Comparison of ENCODE assay signal across 20 cellular contexts in the genomic region with DNA sequence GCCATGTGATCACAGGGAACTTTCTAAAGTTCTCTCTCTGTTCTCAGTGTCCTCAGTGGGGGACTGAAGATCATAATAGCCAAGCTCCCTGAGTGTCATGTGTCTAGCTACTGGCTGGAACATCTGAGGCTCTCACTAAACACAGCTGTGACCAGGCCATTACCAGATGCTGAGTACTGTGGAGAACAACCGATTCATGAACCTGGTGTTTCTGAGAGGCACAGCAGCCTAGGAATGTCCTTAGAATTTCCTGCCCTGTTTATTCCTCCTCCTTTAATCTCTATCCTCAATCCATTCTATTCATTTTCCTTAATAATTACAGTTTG.
DNase-seq lines count a peak whose midpoint lies in the region; ATAC-seq and TF ChIP-seq lines count a peak whose summit lies in the region.
"Had no signal": no experiment of that assay in that cellular context is flagged by ENCODE, and none has a peak within 500 bp of the region (broad histone marks: within the 10 kb centered on the region; RNA-seq: fewer than 3 reads in every experiment).

No MANE protein-coding gene starts in this region.

- no peak overlapping the region for H2BK5ac ChIP-seq in trophoblast cell (ENCODE audit: low read depth, low read length, poor library complexity)

- no peak overlapping the region for H4K8ac ChIP-seq in trophoblast cell (ENCODE audit: low read depth, low read length)

- H3K4me1 ChIP-seq in HEK293 (ENCODE audit: control insufficient read depth, insufficient read depth, low read length) (peaks cover 13% of the 10 kb centered on the region), RWPE2 (ENCODE audit: insufficient read depth, poor library complexity, severe bottlenecking) (peaks cover 28% of the 10 kb centered on the region), heart right ventricle (peaks cover 8 to 52% (median 30%) of the 10 kb centered on the region in 9 donors), trophoblast cell (ENCODE audit: control insufficient read depth in 1 of 2, insufficient read depth in 2 of 2, low read length in 2 of 2) (peaks cover 0 to 2% of the 10 kb centered on the region in 2 experiments)

- H3K4me3 ChIP-seq in HEK293 (ENCODE audit: low read depth, low read length) (no peak overlapping the region), RWPE2 (ENCODE audit: severe bottlenecking) (no peak overlapping the region), heart right ventricle (no peak overlapping the region), trophoblast cell (ENCODE audit: low read depth, low read length) (no peak overlapping the region)
- H3K4me3 ChIP-seq: lung had no signal

- no TSS peak for BruUV-seq in Calu3 (replicated peaks; lab: Mats Ljungman, UMichigan)

- ATAC-seq in RWPE2 (ENCODE audit: low read depth): no peak
- ATAC-seq in heart right ventricle: peak in 6 of 8 donors; percentile 24 to 91 (median 65)
- ATAC-seq in activated CD4-positive, alpha-beta T cell treated with anti-CD3 and anti-CD28 coated beads for 36 hours: no peak
- ATAC-seq in GM21390 (IDR thresholded peaks at IDR 0.05; ENCODE audit: unreplicated experiment): no peak
- ATAC-seq: activated CD8-positive, alpha-beta T cell treated with anti-CD3 and anti-CD28 coated beads for 36 hours had no signal

- CTCF ChIA-PET in HEK293 (lab: Yijun Ruan, JAX): interaction anchor here (1.0 to 4.2 kb wide), 4 partner anchors 9 to 124 kb away, joined by 3 to 24 read pairs (median 4); no protein-coding TSS in a partner anchor
- CTCF ChIA-PET in activated CD4-positive, alpha-beta T cell treated with anti-CD3 and anti-CD28 coated beads for 36 hours (lab: Charles Lee): no interaction called here
- CTCF ChIA-PET in Calu3 (lab: Charles Lee): no interaction called here

- no peak overlapping the region for H3K27ac ChIP-seq in HEK293 (ENCODE audit: extremely low read depth, low read depth, low read length)
- peak overlapping the region; percentile 69 for H3K27ac ChIP-seq in RWPE2 (ENCODE audit: poor library complexity, severe bottlenecking)
- H3K27ac ChIP-seq in heart right ventricle: peak overlapping the region in 3 of 10 donors; percentile 33 to 41 (median 41)
- no peak overlapping the region for H3K27ac ChIP-seq in trophoblast cell (ENCODE audit: low read depth, low read length)

- no peaks in the 10 kb centered on the region for H3K4me1 Mint-ChIP-seq in activated CD4-positive, alpha-beta T cell treated with anti-CD3 and anti-CD28 coated beads for 36 hours
- H3K4me1 Mint-ChIP-seq in Calu3 (ENCODE audit: low read depth, unreplicated experiment): peaks cover 29% of the 10 kb centered on the region
- H3K4me1 Mint-ChIP-seq: CD4-positive, CD25-positive, alpha-beta regulatory T cell had no signal

- TF ChIP-seq CTCF in HEK293 (tag by site-specific recombination; IDR thresholded peaks at IDR 0.05) (no peak), RWPE2 (IDR thresholded peaks at IDR 0.05; ENCODE audit: poor library complexity, severe bottlenecking) (no peak), heart right ventricle (IDR thresholded peaks at IDR 0.05) (no peak), Calu3 (IDR thresholded peaks at IDR 0.05; ENCODE audit: unreplicated experiment) (no peak)

- H3K4me2 ChIP-seq in trophoblast cell (ENCODE audit: low read length): no peak overlapping the region

- no peaks in the 10 kb centered on the region for H3K79me1 ChIP-seq in trophoblast cell (ENCODE audit: low read length)

- no peaks in the 10 kb centered on the region for H3K9me3 ChIP-seq in HEK293 (ENCODE audit: control insufficient read depth, insufficient read depth, low read depth, low read length)
- H3K9me3 ChIP-seq in RWPE2 (ENCODE audit: severe bottlenecking): no peaks in the 10 kb centered on the region
- no peaks in the 10 kb centered on the region for H3K9me3 ChIP-seq in heart right ventricle
- no peaks in the 10 kb centered on the region for H3K9me3 ChIP-seq in trophoblast cell (ENCODE audit: insufficient read depth, low read depth, low read length)

- H3K4me3 Mint-ChIP-seq in activated CD4-positive, alpha-beta T cell treated with anti-CD3 and anti-CD28 coated beads for 36 hours: no peak overlapping the region
- H3K4me3 Mint-ChIP-seq in Calu3 (ENCODE audit: low read depth, unreplicated experiment): no peak overlapping the region
- H3K4me3 Mint-ChIP-seq: activated CD8-positive, alpha-beta T cell treated with anti-CD3 and anti-CD28 coated beads for 36 hours; CD4-positive, CD25-positive, alpha-beta regulatory T cell had no signal

- H3K18ac ChIP-seq in trophoblast cell (ENCODE audit: low read length): no peak overlapping the region

- POLR2A ChIA-PET in HEK293 (lab: Yijun Ruan, JAX): no interaction called here
- POLR2A ChIA-PET in activated CD4-positive, alpha-beta T cell treated with anti-CD3 and anti-CD28 coated beads for 36 hours (lab: Charles Lee): no interaction called here

- no peak overlapping the region for H2BK120ac ChIP-seq in trophoblast cell (ENCODE audit: insufficient read depth, low read length, poor library complexity)

- DNase-seq in RWPE2 (ENCODE audit: low spot score) (no peak), heart right ventricle (no peak), trophoblast cell (no peak), Calu3 (no peak), occipital lobe (lab: John Stamatoyannopoulos, UW) (no peak)
- no peak for DNase-seq in activated CD4-positive, alpha-beta T cell treated with anti-CD3 and anti-CD28 coated beads for 36 hours
- DNase-seq: activated CD8-positive, alpha-beta T cell treated with anti-CD3 and anti-CD28 coated beads for 36 hours; activated T-cell treated with anti-CD3 and anti-CD28 coated beads for 4 hours; CD4-positive, CD25-positive, alpha-beta regulatory T cell; HCEC 1CT; islet precursor cell; KG1; NCI-H1694; nucleus accumbens; retina; SHP77 treated with DMSO at 0.1 percent for 48 hours; stimulated activated CD4-positive, alpha-beta T cell treated with anti-CD3 and anti-CD28 coated beads, Interleukin-15, amount 100 ng/mL, for 24 hours had no signal

- H3K27me3 Mint-ChIP-seq in activated CD4-positive, alpha-beta T cell treated with anti-CD3 and anti-CD28 coated beads for 36 hours: no peaks in the 10 kb centered on the region
- no peaks in the 10 kb centered on the region for H3K27me3 Mint-ChIP-seq in Calu3 (ENCODE audit: unreplicated experiment)

- no peak overlapping the region for H3K27ac Mint-ChIP-seq in activated CD4-positive, alpha-beta T cell treated with anti-CD3 and anti-CD28 coated beads for 36 hours
- H3K27ac Mint-ChIP-seq in Calu3 (ENCODE audit: unreplicated experiment): no peak overlapping the region
- H3K27ac Mint-ChIP-seq: activated CD8-positive, alpha-beta T cell treated with anti-CD3 and anti-CD28 coated beads for 36 hours; CD4-positive, CD25-positive, alpha-beta regulatory T cell had no signal

- H3K79me2 ChIP-seq in trophoblast cell (ENCODE audit: control insufficient read depth, insufficient read depth, low read length, poor library complexity): no peaks in the 10 kb centered on the region

- no peak overlapping the region for H4K12ac ChIP-seq in trophoblast cell (ENCODE audit: low read depth, low read length)

- peak overlapping the region; percentile 60 for H2AFZ ChIP-seq in trophoblast cell (ENCODE audit: insufficient read depth, low read length, poor library complexity)

- no peak overlapping the region for H3K4ac ChIP-seq in trophoblast cell (ENCODE audit: low read depth, low read length)

- no peak overlapping the region for H2AK5ac ChIP-seq in trophoblast cell (ENCODE audit: low read length)

- H3K23ac ChIP-seq in trophoblast cell (ENCODE audit: low read length): no peak overlapping the region

- no peaks in the 10 kb centered on the region for H3K27me3 ChIP-seq in RWPE2 (ENCODE audit: insufficient read depth, poor library complexity, severe bottlenecking)
- H3K27me3 ChIP-seq in heart right ventricle: no peaks in the 10 kb centered on the region
- H3K27me3 ChIP-seq in trophoblast cell (ENCODE audit: insufficient read depth, low read length): no peaks in the 10 kb centered on the region

- no peaks in the 10 kb centered on the region for H3K36me3 ChIP-seq in HEK293 (ENCODE audit: control insufficient read depth in 2 of 2, insufficient read depth in 1 of 2, low read length in 2 of 2)
- H3K36me3 ChIP-seq in RWPE2 (ENCODE audit: low read depth): no peaks in the 10 kb centered on the region
- H3K36me3 ChIP-seq in heart right ventricle: no peaks in the 10 kb centered on the region
- no peaks in the 10 kb centered on the region for H3K36me3 ChIP-seq in trophoblast cell (ENCODE audit: control insufficient read depth in 1 of 2, insufficient read depth in 2 of 2, low read length in 2 of 2)

- intact Hi-C loops in heart right ventricle (cut with DNase I) (no loop called here), Calu3 (cut with micrococcal nuclease; ENCODE audit: unreplicated experiment) (loop anchor here (2.0 kb wide), 1 partner anchor 13 kb away; no protein-coding TSS in a partner anchor)
- intact Hi-C loops in activated CD4-positive, alpha-beta T cell treated with anti-CD3 and anti-CD28 coated beads for 36 hours (cut with DNase I, micrococcal nuclease): no loop called here

- WGBS in heart right ventricle, 2 donors: 60 to 63% methylated on average over 1 of the region's 1 CpG
- no CpG with 5 or more reads among the region's 1 CpG for WGBS in trophoblast cell (ENCODE audit: extremely low coverage, insufficient coverage, insufficient read length)

- no peak overlapping the region for H4K91ac ChIP-seq in trophoblast cell (ENCODE audit: low read depth, low read length)

- no peaks in the 10 kb centered on the region for H3K36me3 Mint-ChIP-seq in activated CD4-positive, alpha-beta T cell treated with anti-CD3 and anti-CD28 coated beads for 36 hours (ENCODE audit: low read depth)
- no peaks in the 10 kb centered on the region for H3K36me3 Mint-ChIP-seq in Calu3 (ENCODE audit: insufficient read depth, unreplicated experiment)
- H3K36me3 Mint-ChIP-seq: CD4-positive, CD25-positive, alpha-beta regulatory T cell had no signal

- no peaks in the 10 kb centered on the region for H3K9me3 Mint-ChIP-seq in activated CD4-positive, alpha-beta T cell treated with anti-CD3 and anti-CD28 coated beads for 36 hours (ENCODE audit: low read depth)
- no peaks in the 10 kb centered on the region for H3K9me3 Mint-ChIP-seq in Calu3 (ENCODE audit: low read depth, unreplicated experiment)
- H3K9me3 Mint-ChIP-seq: activated CD8-positive, alpha-beta T cell treated with anti-CD3 and anti-CD28 coated beads for 36 hours; CD4-positive, CD25-positive, alpha-beta regulatory T cell had no signal

- H3K14ac ChIP-seq in trophoblast cell (ENCODE audit: low read length): no peak overlapping the region

- no peak overlapping the region for H3K9ac ChIP-seq in trophoblast cell (ENCODE audit: low read length)

- peak overlapping the region; percentile 50 for H2BK12ac ChIP-seq in trophoblast cell (ENCODE audit: low read length)

TF ChIP-seq in HEK293, 187 proteins besides CTCF, POLR2A, EP300 and RAD21:
- TF ChIP-seq OSR2 (tag by site-specific recombination; IDR thresholded peaks at IDR 0.05): peak; percentile 62
- TF ChIP-seq ZNF391 (tag by site-specific recombination; IDR thresholded peaks at IDR 0.05; ENCODE audit: borderline replicate concordance, low read depth): no peak

Comparison
In these comparisons a context has a peak if more than half of its experiments do, and no peak if none do; other contexts are left out.
1. ATAC-seq: peak in heart right ventricle (6 of 8); none in RWPE2 (single experiment), activated CD4-positive, alpha-beta T cell treated with anti-CD3 and anti-CD28 coated beads for 36 hours (single experiment) and GM21390 (single experiment).